ENCODE assay signal across 12 cellular contexts in genomic region chr12:115572440-115572839, GRCh38.
A peak's percentile ranks its signal among the peaks of the same experiment; 100 is the strongest.
DNase-seq lines count a peak whose midpoint lies in the region; ATAC-seq and TF ChIP-seq lines count a peak whose summit lies in the region.
"Had no signal": no experiment of that assay in that cellular context is flagged by ENCODE, and none has a peak within 500 bp of the region (broad histone marks: within the 10 kb centered on the region; RNA-seq: fewer than 3 reads in every experiment).

No MANE protein-coding gene starts in this region.

- DNase-seq in HCT116 (ENCODE audit: low read depth, low spot score) (no peak), globus pallidus (ENCODE audit: low spot score) (peak; percentile 32), PC-3 (no peak)
- DNase-seq in activated T-helper 2 cell treated with anti-CD3 and anti-CD28 coated beads, Interferon-gamma antibody, Interleukin-2, Interleukin-4, amounts not matched to agents 10 μg/mL and 5 μg/mL and 100 μg/mL, durations not matched to agents 14 hours and 24 hours and 36 hours (ENCODE audit: low spot score) = no peak
- no peak for DNase-seq in T-helper 2 cell treated with Interferon-gamma antibody and Interleukin-4, amounts not matched to agents 5 μg/mL and 100 μg/mL, for 36 hours (ENCODE audit: low spot score)
- DNase-seq in stimulated activated naive B cell treated with anti-CD40 and anti-IgM and Interleukin-4, amounts not matched to agents 10 μg/mL and 1 μg/mL and 100 μg/mL, for 72 hours = no peak
- DNase-seq: activated CD4-positive, alpha-beta memory T cell treated with anti-CD3 and anti-CD28 coated beads for 36 hours; islet precursor cell; NCI-H1092; stimulated activated CD4-positive, alpha-beta T cell treated with anti-CD3 and anti-CD28 coated beads, Interleukin-2, amount 100 ng/mL, for 24 hours had no signal

- ATAC-seq in GM18873 (IDR thresholded peaks at IDR 0.05; ENCODE audit: low FRiP score, unreplicated experiment) = peak; percentile 98
- ATAC-seq in HCT116 = no peak
- peak; percentile 77 for ATAC-seq in HG03521 (IDR thresholded peaks at IDR 0.05; ENCODE audit: unreplicated experiment)
- ATAC-seq in PC-3 = no peak
- no peak for ATAC-seq in stimulated activated naive B cell treated with anti-CD40 and anti-IgM and Interleukin-4, amounts not matched to agents 10 μg/mL and 1 μg/mL and 100 μg/mL, for 72 hours (replicated peaks)

- H3K36me3 Mint-ChIP-seq in activated T-helper 2 cell treated with anti-CD3 and anti-CD28 coated beads, Interferon-gamma antibody, Interleukin-2, Interleukin-4, amounts not matched to agents 10 μg/mL and 5 μg/mL and 100 μg/mL, durations not matched to agents 14 hours and 24 hours and 36 hours (ENCODE audit: low read depth) = no peaks in the 10 kb centered on the region
- no peaks in the 10 kb centered on the region for H3K36me3 Mint-ChIP-seq in T-helper 2 cell treated with Interferon-gamma antibody and Interleukin-4, amounts not matched to agents 5 μg/mL and 100 μg/mL, for 36 hours (ENCODE audit: low read depth)
- peaks cover 0 to 4% of the 10 kb centered on the region in 2 donors for H3K36me3 Mint-ChIP-seq in stimulated activated naive B cell treated with anti-CD40 and anti-IgM and Interleukin-4, amounts not matched to agents 10 μg/mL and 1 μg/mL and 100 μg/mL, for 72 hours
- H3K36me3 Mint-ChIP-seq: activated CD4-positive, alpha-beta memory T cell treated with anti-CD3 and anti-CD28 coated beads for 36 hours had no signal

- H3K36me3 ChIP-seq in HCT116 (ENCODE audit: control insufficient read depth in 1 of 2, insufficient read depth in 2 of 2, low read length in 2 of 2) = no peaks in the 10 kb centered on the region
- H3K36me3 ChIP-seq in PC-3 (ENCODE audit: low read depth, low read length) = no peaks in the 10 kb centered on the region

- H3K9me3 ChIP-seq in HCT116 (ENCODE audit: control insufficient read depth in 1 of 2, insufficient read depth in 1 of 2, low read depth in 1 of 2, low read length in 2 of 2) = no peaks in the 10 kb centered on the region
- no peaks in the 10 kb centered on the region for H3K9me3 ChIP-seq in PC-3 (ENCODE audit: low read length)

- TF ChIP-seq POLR2A in HCT116 (IDR thresholded peaks at IDR 0.05; ENCODE audit: borderline replicate concordance, extremely low read depth, insufficient read depth, insufficient read length) = no peak

- H3K4me3 ChIP-seq in HCT116 (replicated peaks in 1 of 2; ENCODE audit: low read depth in 1 of 2, low read length in 2 of 2) (no peak overlapping the region), PC-3 (ENCODE audit: low read length) (no peak overlapping the region)

- H3K4me1 Mint-ChIP-seq in activated T-helper 2 cell treated with anti-CD3 and anti-CD28 coated beads, Interferon-gamma antibody, Interleukin-2, Interleukin-4, amounts not matched to agents 10 μg/mL and 5 μg/mL and 100 μg/mL, durations not matched to agents 14 hours and 24 hours and 36 hours (ENCODE audit: low read depth) = no peaks in the 10 kb centered on the region
- no peaks in the 10 kb centered on the region for H3K4me1 Mint-ChIP-seq in T-helper 2 cell treated with Interferon-gamma antibody and Interleukin-4, amounts not matched to agents 5 μg/mL and 100 μg/mL, for 36 hours (ENCODE audit: low read depth)
- H3K4me1 Mint-ChIP-seq in stimulated activated naive B cell treated with anti-CD40 and anti-IgM and Interleukin-4, amounts not matched to agents 10 μg/mL and 1 μg/mL and 100 μg/mL, for 72 hours = no peaks in the 10 kb centered on the region

- H3F3A ChIP-seq in PC-3 (ENCODE audit: low read length, unreplicated experiment) = no peaks in the 10 kb centered on the region

- H3K79me2 ChIP-seq in HCT116 (ENCODE audit: insufficient read depth, low read length) (no peaks in the 10 kb centered on the region), PC-3 (ENCODE audit: low read length) (no peaks in the 10 kb centered on the region)

- intact Hi-C loops in HCT116 (cut with micrococcal nuclease) (no loop called here), PC-3 (cut with micrococcal nuclease) (no loop called here)
- intact Hi-C loops in activated T-helper 2 cell treated with anti-CD3 and anti-CD28 coated beads, Interferon-gamma antibody, Interleukin-2, Interleukin-4, amounts not matched to agents 10 μg/mL and 5 μg/mL and 100 μg/mL, durations not matched to agents 14 hours and 24 hours and 36 hours (cut with micrococcal nuclease) = no loop called here

- H3K4me2 ChIP-seq in HCT116 (ENCODE audit: low read length) (no peak overlapping the region), PC-3 (ENCODE audit: low read length) (no peak overlapping the region)

- H3K9ac ChIP-seq in HCT116 (ENCODE audit: low read length) (no peak overlapping the region), PC-3 (ENCODE audit: low read length) (no peak overlapping the region)

- H3K9me3 Mint-ChIP-seq in activated T-helper 2 cell treated with anti-CD3 and anti-CD28 coated beads, Interferon-gamma antibody, Interleukin-2, Interleukin-4, amounts not matched to agents 10 μg/mL and 5 μg/mL and 100 μg/mL, durations not matched to agents 14 hours and 24 hours and 36 hours = no peaks in the 10 kb centered on the region
- H3K9me3 Mint-ChIP-seq in T-helper 2 cell treated with Interferon-gamma antibody and Interleukin-4, amounts not matched to agents 5 μg/mL and 100 μg/mL, for 36 hours = no peaks in the 10 kb centered on the region
- H3K9me3 Mint-ChIP-seq in stimulated activated naive B cell treated with anti-CD40 and anti-IgM and Interleukin-4, amounts not matched to agents 10 μg/mL and 1 μg/mL and 100 μg/mL, for 72 hours = peaks cover 4 to 6% of the 10 kb centered on the region in 2 donors
- H3K9me3 Mint-ChIP-seq: activated CD4-positive, alpha-beta memory T cell treated with anti-CD3 and anti-CD28 coated beads for 36 hours had no signal

- POLR2A ChIA-PET in HCT116 (lab: Charles Lee) = no interaction called here
- POLR2A ChIA-PET in PC-3 (lab: Charles Lee; ENCODE audit: unreplicated experiment) = no interaction called here

- no peak for TF ChIP-seq CTCF in HCT116 (IDR thresholded peaks at IDR 0.05 in 2 of 3, conservative IDR thresholded peaks at IDR 0.05 in 1 of 3; ENCODE audit: borderline replicate concordance in 1 of 3, insufficient read depth in 1 of 3, low read depth in 2 of 3, low read length in 2 of 3)
- TF ChIP-seq CTCF in PC-3 (conservative IDR thresholded peaks at IDR 0.05; ENCODE audit: low read depth, low read length) = no peak

- H4K20me1 ChIP-seq in HCT116 (ENCODE audit: insufficient read depth) (no peaks in the 10 kb centered on the region), PC-3 (ENCODE audit: low read length) (no peaks in the 10 kb centered on the region)

- H2AFZ ChIP-seq in HCT116 (ENCODE audit: low read depth, low read length, poor library complexity, severe bottlenecking) (no peak overlapping the region), PC-3 (ENCODE audit: low read length) (no peak overlapping the region)

- H3K27ac Mint-ChIP-seq in activated T-helper 2 cell treated with anti-CD3 and anti-CD28 coated beads, Interferon-gamma antibody, Interleukin-2, Interleukin-4, amounts not matched to agents 10 μg/mL and 5 μg/mL and 100 μg/mL, durations not matched to agents 14 hours and 24 hours and 36 hours = no peak overlapping the region
- no peak overlapping the region for H3K27ac Mint-ChIP-seq in T-helper 2 cell treated with Interferon-gamma antibody and Interleukin-4, amounts not matched to agents 5 μg/mL and 100 μg/mL, for 36 hours
- no peak overlapping the region for H3K27ac Mint-ChIP-seq in stimulated activated naive B cell treated with anti-CD40 and anti-IgM and Interleukin-4, amounts not matched to agents 10 μg/mL and 1 μg/mL and 100 μg/mL, for 72 hours
- H3K27ac Mint-ChIP-seq: activated CD4-positive, alpha-beta memory T cell treated with anti-CD3 and anti-CD28 coated beads for 36 hours had no signal

- RAD21 ChIA-PET in HCT116 (lab: Charles Lee; ENCODE audit: low non-redundant PET in 1 of 2, low total read pairs in 2 of 2, uncharacterized antibody in 2 of 2, unreplicated experiment in 2 of 2) = no interaction called here

- H3K9me2 ChIP-seq in HCT116 (ENCODE audit: insufficient read depth) (no peaks in the 10 kb centered on the region), PC-3 (replicated peaks; ENCODE audit: low read length) (no peaks in the 10 kb centered on the region)

- BruUV-seq in HCT116 (replicated peaks; lab: Mats Ljungman, UMichigan) (no TSS peak), PC-3 (replicated peaks; lab: Mats Ljungman, UMichigan) (no TSS peak)

- H3K4me3 Mint-ChIP-seq in activated T-helper 2 cell treated with anti-CD3 and anti-CD28 coated beads, Interferon-gamma antibody, Interleukin-2, Interleukin-4, amounts not matched to agents 10 μg/mL and 5 μg/mL and 100 μg/mL, durations not matched to agents 14 hours and 24 hours and 36 hours (ENCODE audit: low read depth) = no peak overlapping the region
- H3K4me3 Mint-ChIP-seq in T-helper 2 cell treated with Interferon-gamma antibody and Interleukin-4, amounts not matched to agents 5 μg/mL and 100 μg/mL, for 36 hours = no peak overlapping the region
- H3K4me3 Mint-ChIP-seq in stimulated activated naive B cell treated with anti-CD40 and anti-IgM and Interleukin-4, amounts not matched to agents 10 μg/mL and 1 μg/mL and 100 μg/mL, for 72 hours = no peak overlapping the region
- H3K4me3 Mint-ChIP-seq: activated CD4-positive, alpha-beta memory T cell treated with anti-CD3 and anti-CD28 coated beads for 36 hours had no signal

- no peak for TF ChIP-seq RAD21 in HCT116 (IDR thresholded peaks at IDR 0.05; ENCODE audit: low read depth)

- H3K27me3 ChIP-seq in HCT116 (ENCODE audit: insufficient read depth, low read length) (no peaks in the 10 kb centered on the region), PC-3 (ENCODE audit: low read length) (0 out of 2 replicates have a peak, but pooled peaks cover under 1% of the 10 kb centered on the region)

- H3K4me1 ChIP-seq in HCT116 (ENCODE audit: control insufficient read depth in 1 of 2, insufficient read depth in 2 of 2, low read length in 2 of 2) (no peaks in the 10 kb centered on the region), PC-3 (ENCODE audit: insufficient read depth, low read length) (peaks cover 10% of the 10 kb centered on the region)

- CTCF ChIA-PET in HCT116 (lab: Charles Lee) = no interaction called here
- CTCF ChIA-PET in PC-3 (lab: Charles Lee) = no interaction called here

- H3K27me3 Mint-ChIP-seq in activated T-helper 2 cell treated with anti-CD3 and anti-CD28 coated beads, Interferon-gamma antibody, Interleukin-2, Interleukin-4, amounts not matched to agents 10 μg/mL and 5 μg/mL and 100 μg/mL, durations not matched to agents 14 hours and 24 hours and 36 hours (ENCODE audit: low read depth) = no peaks in the 10 kb centered on the region
- no peaks in the 10 kb centered on the region for H3K27me3 Mint-ChIP-seq in T-helper 2 cell treated with Interferon-gamma antibody and Interleukin-4, amounts not matched to agents 5 μg/mL and 100 μg/mL, for 36 hours (ENCODE audit: low read depth)
- peaks cover 0 to 4% of the 10 kb centered on the region in 2 donors for H3K27me3 Mint-ChIP-seq in stimulated activated naive B cell treated with anti-CD40 and anti-IgM and Interleukin-4, amounts not matched to agents 10 μg/mL and 1 μg/mL and 100 μg/mL, for 72 hours
- H3K27me3 Mint-ChIP-seq: activated CD4-positive, alpha-beta memory T cell treated with anti-CD3 and anti-CD28 coated beads for 36 hours had no signal

- H3K27ac ChIP-seq in HCT116 (ENCODE audit: low read depth, low read length) (no peak overlapping the region), PC-3 (ENCODE audit: low read length) (no peak overlapping the region)

TF ChIP-seq in HCT116, 20 proteins besides CTCF, POLR2A, EP300 and RAD21 (continues in another document):
- no peak for TF ChIP-seq JUND (IDR thresholded peaks at IDR 0.05)

Comparison
In these comparisons a context has a peak if more than half of its experiments do, and no peak if none do; other contexts are left out.
1. ATAC-seq: peak in GM18873 (single experiment) and HG03521 (single experiment); none in HCT116 (single experiment), PC-3 (single experiment) and stimulated activated naive B cell treated with anti-CD40 and anti-IgM and Interleukin-4, amounts not matched to agents 10 μg/mL and 1 μg/mL and 100 μg/mL, for 72 hours (0 of 2).